23 cellular contexts compared by ENCODE assay signal in the genomic region with DNA sequence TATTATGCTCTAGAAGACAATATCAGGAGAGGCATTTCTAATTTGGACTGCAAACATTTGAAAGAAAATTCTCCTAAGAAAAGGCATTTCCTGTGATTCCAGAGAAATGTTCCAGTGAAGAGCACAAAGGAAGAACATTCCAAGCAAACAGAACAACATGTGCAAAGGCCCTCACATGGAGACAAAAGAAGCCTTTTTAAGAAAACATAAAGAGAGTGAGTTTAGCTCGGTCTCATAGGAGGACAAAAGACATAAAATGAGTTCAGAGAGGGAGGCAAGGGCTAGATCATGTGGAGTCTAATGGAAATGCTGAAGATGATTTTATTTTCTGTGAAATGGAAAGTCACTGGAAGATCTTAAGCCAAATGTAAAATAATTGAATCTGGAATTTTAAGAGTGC.
"Had no signal": no experiment of that assay in that cellular context is flagged by ENCODE, and none has a peak within 500 bp of the region (broad histone marks: within the 10 kb centered on the region; RNA-seq: fewer than 3 reads in every experiment).

No MANE protein-coding gene starts in this region.

- H3K27ac Mint-ChIP-seq: activated B cell treated with CpG ODN at 0.5 μM for 24 hours; endodermal cell; T-helper 2 cell treated with Interferon-gamma antibody and Interleukin-4, amounts not matched to agents 5 μg/mL and 100 μg/mL, for 36 hours had no signal

- H3K4me1 ChIP-seq: pancreas, thyroid gland had no signal

- H3K4me1 Mint-ChIP-seq: activated B cell treated with CpG ODN at 0.5 μM for 24 hours, naive B cell had no signal

- H3K36me3 ChIP-seq: pancreas, thyroid gland had no signal

- DNase-seq: activated B cell treated with CpG ODN at 0.5 μM for 24 hours; activated CD4-positive, alpha-beta T cell treated with anti-CD3 and anti-CD28 coated beads for 48 hours; activated CD8-positive, alpha-beta memory T cell treated with anti-CD3 and anti-CD28 coated beads, Interleukin-2, amount 50 U/mL, for 4 hours; activated effector memory CD4-positive, alpha-beta T cell treated with Interleukin-2 at 50 U/mL for 16 hours; activated naive CD4-positive, alpha-beta T cell treated with anti-CD3 and anti-CD28 coated beads, Interleukin-2, amount 50 U/mL, for 16 hours; activated T-cell treated with anti-CD3 and anti-CD28 coated beads, Interleukin-2, amount 50 U/mL, for 4 hours; caudate nucleus; endodermal cell; erythroblast; heart left ventricle; kidney glomerular epithelial cell; left ventricle myocardium superior; mucosa of descending colon; naive B cell; pancreas; stimulated activated CD8-positive, alpha-beta memory T cell treated with anti-CD3 and anti-CD28 coated beads, Interleukin-4, amount 100 ng/mL, for 48 hours; stimulated activated naive CD4-positive, alpha-beta T cell; thyroid gland had no signal

- ATAC-seq: activated T-cell treated with anti-CD3 and anti-CD28 coated beads, Interleukin-2, amount 50 U/mL, for 4 hours; gastroesophageal sphincter; heart left ventricle; left ventricle myocardium superior; mucosa of descending colon; pancreas; sciatic nerve had no signal

- H3K4me3 ChIP-seq: gastroesophageal sphincter, heart left ventricle, mucosa of descending colon, pancreas, thyroid gland had no signal

- H3K36me3 Mint-ChIP-seq: naive B cell had no signal

- FAIRE-seq: colon, pancreas had no signal

- H3K9me3 ChIP-seq: gastroesophageal sphincter, heart left ventricle, mucosa of descending colon, pancreas, thyroid gland had no signal

- H3K4me3 Mint-ChIP-seq: activated B cell treated with CpG ODN at 0.5 μM for 24 hours; activated T-cell treated with anti-CD3 and anti-CD28 coated beads, Interleukin-2, amount 50 U/mL, for 4 hours; endodermal cell; naive B cell; neural crest cell; T-helper 2 cell treated with Interferon-gamma antibody and Interleukin-4, amounts not matched to agents 5 μg/mL and 100 μg/mL, for 36 hours had no signal

- H3K27me3 Mint-ChIP-seq: activated B cell treated with CpG ODN at 0.5 μM for 24 hours, naive B cell had no signal

- H3K27me3 ChIP-seq: gastroesophageal sphincter, heart left ventricle, thyroid gland had no signal

- H3K27ac ChIP-seq: gastroesophageal sphincter, heart left ventricle, pancreas, thyroid gland had no signal

- H3K9me3 Mint-ChIP-seq: activated B cell treated with CpG ODN at 0.5 μM for 24 hours; activated T-cell treated with anti-CD3 and anti-CD28 coated beads, Interleukin-2, amount 50 U/mL, for 4 hours; endodermal cell; naive B cell; neural crest cell; T-helper 2 cell treated with Interferon-gamma antibody and Interleukin-4, amounts not matched to agents 5 μg/mL and 100 μg/mL, for 36 hours had no signal
